In the genomic region with DNA sequence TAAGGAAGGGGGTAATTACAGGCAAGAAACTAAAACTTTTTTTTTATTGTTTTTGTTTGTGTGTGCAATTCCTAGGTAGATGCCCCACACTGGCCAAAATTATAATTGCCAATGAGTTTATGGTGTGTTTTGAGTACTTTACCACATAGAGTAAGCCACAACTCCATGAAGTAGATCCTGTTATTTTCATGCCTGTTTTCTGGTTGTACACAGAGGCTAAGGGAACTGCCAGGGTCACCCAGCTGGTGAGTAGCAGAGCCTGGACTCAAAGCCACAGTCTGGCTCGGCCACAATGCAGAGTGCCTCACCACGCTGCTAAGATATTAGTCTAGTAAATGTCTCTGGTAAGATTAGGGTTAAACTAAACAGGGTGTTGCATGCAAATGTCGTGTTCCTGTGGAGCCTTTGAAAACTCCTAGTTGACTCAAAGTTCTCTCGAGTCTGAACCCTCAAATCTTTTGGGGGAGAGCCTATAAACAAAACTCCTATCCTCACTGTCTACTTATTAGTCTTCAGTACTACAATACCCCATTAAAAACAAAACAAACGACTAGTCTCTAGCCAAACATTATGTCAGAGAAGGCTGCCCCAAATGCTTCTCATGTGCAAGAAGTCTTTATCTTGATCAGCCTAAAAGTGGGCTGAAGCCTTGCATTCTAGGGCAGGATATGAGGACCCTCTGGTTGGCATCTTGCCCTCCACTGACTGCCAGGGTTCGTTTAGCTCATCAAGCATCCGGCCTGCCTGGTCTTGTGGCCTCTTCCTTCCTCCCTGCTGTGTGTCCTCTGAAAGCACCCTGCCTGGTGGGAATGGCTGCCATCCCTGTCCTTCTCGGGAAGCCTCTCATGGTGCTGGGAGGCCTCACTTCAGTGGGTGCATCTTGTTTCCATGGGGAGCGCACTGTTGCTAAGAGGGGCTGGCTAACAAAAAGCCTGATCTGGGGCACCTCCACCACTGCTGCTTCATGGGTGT, we compare ENCODE assay signal across 8 cellular contexts. TPM values are rescaled to one million over a fixed set of nuclear protein-coding genes. Genes with fewer than 3 reads are reported as not detected.
DNase-seq lines count a peak whose midpoint lies in the region; ATAC-seq and TF ChIP-seq lines count a peak whose summit lies in the region.

No MANE protein-coding gene starts in this region.

- H3K9me3 Mint-ChIP-seq in Calu3 (ENCODE audit: low read depth, unreplicated experiment) = no peaks in the 10 kb centered on the region
- no peaks in the 10 kb centered on the region for H3K9me3 Mint-ChIP-seq in activated T-helper 1 cell treated with anti-CD3 and anti-CD28 coated beads, Interleukin-12 subunit alpha, Interleukin-12 subunit beta, Interleukin-2, Interleukin-4 antibody, amounts not matched to agents 30 ng/mL and 10 ng/mL and 1 ng/mL, durations not matched to agents 14 hours and 24 hours and 36 hours

- H3K4me1 Mint-ChIP-seq in Calu3 (ENCODE audit: low read depth, unreplicated experiment) = no peaks in the 10 kb centered on the region
- peaks cover 12% of the 10 kb centered on the region for H3K4me1 Mint-ChIP-seq in activated T-helper 1 cell treated with anti-CD3 and anti-CD28 coated beads, Interleukin-12 subunit alpha, Interleukin-12 subunit beta, Interleukin-2, Interleukin-4 antibody, amounts not matched to agents 30 ng/mL and 10 ng/mL and 1 ng/mL, durations not matched to agents 14 hours and 24 hours and 36 hours (ENCODE audit: low read depth)

- DNase-seq in OCI-LY7 (ENCODE audit: low spot score) (peak; percentile 57), lung microvascular endothelial cell (ENCODE audit: low read depth in 2 of 2) (peak; percentile 73 to 82), dedifferentiated amniotic fluid mesenchymal stem cell (ENCODE audit: extremely low spot score) (no peak), Calu3 (no peak)
- no peak for DNase-seq in activated T-helper 1 cell treated with anti-CD3 and anti-CD28 coated beads, Interleukin-12 subunit alpha, Interleukin-12 subunit beta, Interleukin-2, Interleukin-4 antibody, amounts not matched to agents 30 ng/mL and 10 ng/mL and 1 ng/mL, durations not matched to agents 14 hours and 24 hours and 36 hours (ENCODE audit: low spot score)
- DNase-seq in stimulated activated CD4-positive, alpha-beta T cell treated with anti-CD3 and anti-CD28 coated beads, Interleukin-1b, Interleukin-23, amount 100 ng/mL, for 48 hours = no peak

- H3K9me2 ChIP-seq in DOHH2 (replicated peaks; ENCODE audit: control insufficient read depth, low read length) (no peaks in the 10 kb centered on the region), OCI-LY7 (ENCODE audit: insufficient read depth, low read length) (no peaks in the 10 kb centered on the region)

- peaks cover 47% of the 10 kb centered on the region for H3K4me1 ChIP-seq in DOHH2 (ENCODE audit: control insufficient read depth, low read length)
- H3K4me1 ChIP-seq in OCI-LY7 (ENCODE audit: insufficient read depth, low read length, poor library complexity, severe bottlenecking) = peaks cover 58% of the 10 kb centered on the region

- H3K36me3 Mint-ChIP-seq in Calu3 (ENCODE audit: insufficient read depth, unreplicated experiment) = peaks cover 14% of the 10 kb centered on the region
- H3K36me3 Mint-ChIP-seq in activated T-helper 1 cell treated with anti-CD3 and anti-CD28 coated beads, Interleukin-12 subunit alpha, Interleukin-12 subunit beta, Interleukin-2, Interleukin-4 antibody, amounts not matched to agents 30 ng/mL and 10 ng/mL and 1 ng/mL, durations not matched to agents 14 hours and 24 hours and 36 hours (ENCODE audit: low read depth) = peaks cover 4% of the 10 kb centered on the region

- no peak overlapping the region for H3K4me3 Mint-ChIP-seq in Calu3 (ENCODE audit: low read depth, unreplicated experiment)
- H3K4me3 Mint-ChIP-seq in activated T-helper 1 cell treated with anti-CD3 and anti-CD28 coated beads, Interleukin-12 subunit alpha, Interleukin-12 subunit beta, Interleukin-2, Interleukin-4 antibody, amounts not matched to agents 30 ng/mL and 10 ng/mL and 1 ng/mL, durations not matched to agents 14 hours and 24 hours and 36 hours = no peak overlapping the region

- TF ChIP-seq CTCF in DOHH2 (IDR thresholded peaks at IDR 0.05; ENCODE audit: low read depth, low read length, poor library complexity, severe bottlenecking) (peak; percentile 16), OCI-LY7 (conservative IDR thresholded peaks at IDR 0.05; ENCODE audit: low read length) (peak; percentile 66), Calu3 (IDR thresholded peaks at IDR 0.05; ENCODE audit: unreplicated experiment) (no peak)

- no peak overlapping the region for H3K27ac ChIP-seq in DOHH2 (ENCODE audit: low read depth, low read length)
- peak overlapping the region; percentile 65 for H3K27ac ChIP-seq in OCI-LY7 (ENCODE audit: low read depth, low read length, poor library complexity, severe bottlenecking)

- H3K4me3 ChIP-seq in DOHH2 (ENCODE audit: low read length) = peak overlapping the region; percentile 6; the same call in 1 of the 2 replicates
- H3K4me3 ChIP-seq in OCI-LY7 (ENCODE audit: low read depth, low read length, poor library complexity, severe bottlenecking) = peak overlapping the region; percentile 80

- H3K36me3 ChIP-seq in DOHH2 (ENCODE audit: control insufficient read depth, low read length) (no peaks in the 10 kb centered on the region), OCI-LY7 (ENCODE audit: insufficient read depth, low read length) (no peaks in the 10 kb centered on the region)

- no peaks in the 10 kb centered on the region for H3K27me3 Mint-ChIP-seq in Calu3 (ENCODE audit: unreplicated experiment)
- H3K27me3 Mint-ChIP-seq in activated T-helper 1 cell treated with anti-CD3 and anti-CD28 coated beads, Interleukin-12 subunit alpha, Interleukin-12 subunit beta, Interleukin-2, Interleukin-4 antibody, amounts not matched to agents 30 ng/mL and 10 ng/mL and 1 ng/mL, durations not matched to agents 14 hours and 24 hours and 36 hours (ENCODE audit: insufficient read depth) = no peaks in the 10 kb centered on the region

- H3K4me2 ChIP-seq in DOHH2 (ENCODE audit: low read length) = peak overlapping the region; percentile 38
- H3K4me2 ChIP-seq in OCI-LY7 (ENCODE audit: low read length) = peak overlapping the region; percentile 95

- H4K20me1 ChIP-seq in DOHH2 (ENCODE audit: control insufficient read depth, insufficient read depth, low read depth, low read length) = no peaks in the 10 kb centered on the region
- H4K20me1 ChIP-seq in OCI-LY7 (ENCODE audit: insufficient read depth, low read length) = no peaks in the 10 kb centered on the region

- no TSS peak for BruUV-seq in OCI-LY7 (replicated peaks; lab: Mats Ljungman, UMichigan)
- no TSS peak for BruUV-seq in Calu3 (replicated peaks; lab: Mats Ljungman, UMichigan)

- no peaks in the 10 kb centered on the region for H3K9me3 ChIP-seq in DOHH2 (ENCODE audit: control insufficient read depth, insufficient read depth, low read length)
- H3K9me3 ChIP-seq in OCI-LY7 (ENCODE audit: low read length) = no peaks in the 10 kb centered on the region

- CTCF ChIA-PET in OCI-LY7 (lab: Charles Lee; ENCODE audit: unreplicated experiment) = interaction anchor here (0.6 to 1.8 kb wide), 6 partner anchors 9 to 78 kb away, joined by 3 to 10 read pairs (median 4); no protein-coding TSS in a partner anchor
- CTCF ChIA-PET in Calu3 (lab: Charles Lee) = no interaction called here

- no peak overlapping the region for H3K27ac Mint-ChIP-seq in Calu3 (ENCODE audit: unreplicated experiment)
- no peak overlapping the region for H3K27ac Mint-ChIP-seq in activated T-helper 1 cell treated with anti-CD3 and anti-CD28 coated beads, Interleukin-12 subunit alpha, Interleukin-12 subunit beta, Interleukin-2, Interleukin-4 antibody, amounts not matched to agents 30 ng/mL and 10 ng/mL and 1 ng/mL, durations not matched to agents 14 hours and 24 hours and 36 hours

- peaks cover 4% of the 10 kb centered on the region; the same call in 1 of the 2 replicates for H3K27me3 ChIP-seq in DOHH2 (ENCODE audit: control insufficient read depth, low read length)

- POLR2A ChIA-PET in OCI-LY7 (lab: Charles Lee) = interaction anchor here (0.5 to 6.2 kb wide), 18 partner anchors 9 to 408 kb away, joined by 3 to 98 read pairs (median 8); partner anchors contain the start of gene IRF4

- intact Hi-C loops in OCI-LY7 (cut with micrococcal nuclease; ENCODE audit: unreplicated experiment) (loop anchor here (1.0 to 2.0 kb wide), 4 partner anchors 27 to 108 kb away; no protein-coding TSS in a partner anchor), Calu3 (cut with micrococcal nuclease; ENCODE audit: unreplicated experiment) (no loop called here)
- intact Hi-C loops in activated T-helper 1 cell treated with anti-CD3 and anti-CD28 coated beads, Interleukin-12 subunit alpha, Interleukin-12 subunit beta, Interleukin-2, Interleukin-4 antibody, amounts not matched to agents 30 ng/mL and 10 ng/mL and 1 ng/mL, durations not matched to agents 14 hours and 24 hours and 36 hours (cut with micrococcal nuclease) = loop anchor here (10.0 kb wide), 1 partner anchor 418 kb away; no protein-coding TSS in a partner anchor

- H3K79me2 ChIP-seq in DOHH2 (ENCODE audit: control insufficient read depth, low read length) = peaks cover 15% of the 10 kb centered on the region
- H3K79me2 ChIP-seq in OCI-LY7 (ENCODE audit: insufficient read depth, low read depth, low read length) = peaks cover 81% of the 10 kb centered on the region

- ATAC-seq in GM21447 (IDR thresholded peaks at IDR 0.05; ENCODE audit: unreplicated experiment) = peak; percentile 19

- H3F3A ChIP-seq in DOHH2 (ENCODE audit: control insufficient read depth, insufficient read depth) = no peaks in the 10 kb centered on the region

- H2AFZ ChIP-seq in OCI-LY7 (ENCODE audit: low read length) = no peak overlapping the region; the same call in 1 of the 2 replicates

RNA-seq across cellular contexts. Expression of gene DUSP22, which starts 4.2 kb away (rescaled TPM):
- total RNA-seq in OCI-LY7 (2014; rRNA removed; shearing (Covaris generic)) = 133 and 149 TPM in 2 replicates
- 171 and 215 TPM in 2 replicates for total RNA-seq in OCI-LY7 (2022)
- total RNA-seq in lung microvascular endothelial cell = 23.8 and 28.2 TPM in 2 replicates
- total RNA-seq in Calu3 (2022) = 14.2 and 14.7 TPM in 2 replicates
- total RNA-seq in activated T-helper 1 cell treated with anti-CD3 and anti-CD28 coated beads, Interleukin-12 subunit alpha, Interleukin-12 subunit beta, Interleukin-2, Interleukin-4 antibody, amounts not matched to agents 30 ng/mL and 10 ng/mL and 1 ng/mL, durations not matched to agents 14 hours and 24 hours and 36 hours = 22.0 and 22.1 TPM in 2 replicates

Comparison
In these comparisons a context has a peak if more than half of its experiments do, and no peak if none do; other contexts are left out.
1. DNase-seq: peak in OCI-LY7 (single experiment) and lung microvascular endothelial cell (2 of 2); none in dedifferentiated amniotic fluid mesenchymal stem cell (single experiment), Calu3 (single experiment), activated T-helper 1 cell treated with anti-CD3 and anti-CD28 coated beads, Interleukin-12 subunit alpha, Interleukin-12 subunit beta, Interleukin-2, Interleukin-4 antibody, amounts not matched to agents 30 ng/mL and 10 ng/mL and 1 ng/mL, durations not matched to agents 14 hours and 24 hours and 36 hours (single experiment) and stimulated activated CD4-positive, alpha-beta T cell treated with anti-CD3 and anti-CD28 coated beads, Interleukin-1b, Interleukin-23, amount 100 ng/mL, for 48 hours (single experiment).